In genomic region chr10:3787001-3787400, GRCh38 we compare ENCODE assay signal across 10 cellular contexts. TPM values are rescaled to one million over a fixed set of nuclear protein-coding genes. Genes with fewer than 3 reads are reported as not detected.
DNase-seq lines count a peak whose midpoint lies in the region; ATAC-seq and TF ChIP-seq lines count a peak whose summit lies in the region.
"Had no signal": no experiment of that assay in that cellular context is flagged by ENCODE, and none has a peak within 500 bp of the region (broad histone marks: within the 10 kb centered on the region; RNA-seq: fewer than 3 reads in every experiment).

No MANE protein-coding gene starts in this region.

- H3K9me3 ChIP-seq in DND-41 (ENCODE audit: insufficient read depth, low read length, severe bottlenecking), result no peaks in the 10 kb centered on the region
- no peaks in the 10 kb centered on the region for H3K9me3 ChIP-seq in SJSA1 (replicated peaks)
- no peaks in the 10 kb centered on the region for H3K9me3 ChIP-seq in esophagus squamous epithelium
- H3K9me3 ChIP-seq in psoas muscle, result peaks cover 6% of the 10 kb centered on the region
- H3K9me3 ChIP-seq in testis, result no peaks in the 10 kb centered on the region

- peaks cover 42% of the 10 kb centered on the region for H3K79me2 ChIP-seq in DND-41 (ENCODE audit: insufficient read depth, low read length)

- TF ChIP-seq CTCF in DND-41 (IDR thresholded peaks at IDR 0.05; ENCODE audit: borderline replicate concordance, extremely low read depth, low read length, poor library complexity, severe bottlenecking), result no peak
- no peak for TF ChIP-seq CTCF in esophagus squamous epithelium (IDR thresholded peaks at IDR 0.05)
- TF ChIP-seq CTCF in psoas muscle (IDR thresholded peaks at IDR 0.05), result no peak
- no peak for TF ChIP-seq CTCF in testis (IDR thresholded peaks at IDR 0.05)

- TF ChIP-seq POLR2A in esophagus squamous epithelium (IDR thresholded peaks at IDR 0.05), result no peak
- TF ChIP-seq POLR2A in testis (IDR thresholded peaks at IDR 0.05), result no peak

- no peak overlapping the region for H2AFZ ChIP-seq in DND-41 (ENCODE audit: low read depth, low read length)

- peak overlapping the region; percentile 97; the same call in 1 of the 2 replicates for H3K27ac ChIP-seq in DND-41 (ENCODE audit: low read length)
- H3K27ac ChIP-seq in SJSA1, result peak overlapping the region; percentile 100
- H3K27ac ChIP-seq in esophagus squamous epithelium, result peak overlapping the region; percentile 99 to 100 (median 100)
- peak overlapping the region; percentile 100 for H3K27ac ChIP-seq in psoas muscle
- H3K27ac ChIP-seq in testis, result peak overlapping the region in 1 of 2 donors; percentile 100

- no peak overlapping the region for H3K4me2 ChIP-seq in DND-41 (ENCODE audit: insufficient read depth, low read length)

- H3K4me1 ChIP-seq in DND-41 (ENCODE audit: insufficient read depth, low read length) (peaks cover 20% of the 10 kb centered on the region), SJSA1 (replicated peaks) (peaks cover 24% of the 10 kb centered on the region), esophagus squamous epithelium (peaks cover 0 to 14% (median 0%) of the 10 kb centered on the region in 3 donors), psoas muscle (no peaks in the 10 kb centered on the region), testis (peaks cover 10% of the 10 kb centered on the region)

- DNase-seq in DND-41, result no peak
- DNase-seq in SJSA1 (ENCODE audit: low read depth in 1 of 2, low spot score in 2 of 2), result no peak
- no peak for DNase-seq in esophagus squamous epithelium (lab: John Stamatoyannopoulos, UW)
- no peak for DNase-seq in psoas muscle
- DNase-seq in NCI-H82 treated with DMSO at 0.1 percent for 48 hours (lab: John Stamatoyannopoulos, UW; ENCODE audit: unreplicated experiment), result no peak
- no peak for DNase-seq in testis
- DNase-seq: activated CD4-positive, alpha-beta T cell treated with anti-CD3 and anti-CD28 coated beads, Interleukin-2, amount 50 U/mL, for 1 hour had no signal

- no peak overlapping the region for H3K4me3 ChIP-seq in DND-41 (ENCODE audit: low read depth in 1 of 2, low read length in 2 of 2)
- no peak overlapping the region for H3K4me3 ChIP-seq in SJSA1
- no peak overlapping the region for H3K4me3 ChIP-seq in esophagus squamous epithelium
- no peak overlapping the region for H3K4me3 ChIP-seq in psoas muscle
- H3K4me3 ChIP-seq in testis, result no peak overlapping the region

- ATAC-seq in DND-41 (ENCODE audit: insufficient read depth, low read depth) (no peak), psoas muscle (no peak), HG03139 (IDR thresholded peaks at IDR 0.05; ENCODE audit: unreplicated experiment) (no peak), HG02884 (IDR thresholded peaks at IDR 0.05; ENCODE audit: unreplicated experiment) (no peak)
- ATAC-seq: left ventricle myocardium superior had no signal

- intact Hi-C loops in esophagus squamous epithelium (cut with DNase I) (loop anchor here (10.0 kb wide), 1 partner anchor 322 kb away; no protein-coding TSS in a partner anchor), psoas muscle (cut with DNase I) (loop anchor here in 1 of 2 donors (2.0 to 10.0 kb wide), 3 partner anchors 16 to 978 kb away; no protein-coding TSS in a partner anchor), testis (cut with DNase I; ENCODE audit: low total_unique reads) (no loop called here)

- 76 to 89% methylated on average over 3 of the region's 3 CpGs for WGBS in esophagus squamous epithelium, 2 donors
- 92 to 98% (median 93%) methylated on average over 3 of the region's 3 CpGs for WGBS in psoas muscle, 3 donors
- WGBS in testis, 2 donors, result 65 to 67% methylated on average over 3 of the region's 3 CpGs

- H3K27me3 ChIP-seq in DND-41 (ENCODE audit: insufficient read depth, low read length, poor library complexity), result no peaks in the 10 kb centered on the region
- H3K27me3 ChIP-seq in SJSA1 (replicated peaks), result no peaks in the 10 kb centered on the region
- no peaks in the 10 kb centered on the region for H3K27me3 ChIP-seq in esophagus squamous epithelium
- no peaks in the 10 kb centered on the region for H3K27me3 ChIP-seq in psoas muscle (ENCODE audit: insufficient read depth in 3 of 3, low read length in 2 of 3)
- H3K27me3 ChIP-seq in testis, result no peaks in the 10 kb centered on the region

- H3K9ac ChIP-seq in DND-41 (ENCODE audit: low read depth, low read length), result no peak overlapping the region

- H4K20me1 ChIP-seq in DND-41 (ENCODE audit: insufficient read depth, low read length), result peaks cover 29% of the 10 kb centered on the region

- H3K36me3 ChIP-seq in DND-41 (ENCODE audit: insufficient read depth, low read length), result peaks cover 28% of the 10 kb centered on the region
- peaks cover 31% of the 10 kb centered on the region for H3K36me3 ChIP-seq in SJSA1
- peaks cover 0 to 1% (median 0%) of the 10 kb centered on the region in 3 donors for H3K36me3 ChIP-seq in esophagus squamous epithelium
- H3K36me3 ChIP-seq in psoas muscle (ENCODE audit: insufficient read depth in 1 of 2, low read depth in 1 of 2), result peaks cover 0 to 2% of the 10 kb centered on the region in 2 donors
- H3K36me3 ChIP-seq in testis (ENCODE audit: low read depth, missing control alignments), result no peaks in the 10 kb centered on the region

RNA-seq across cellular contexts. Expression of gene KLF6, which starts 2.0 kb away (rescaled TPM):
- 18.0 and 21.3 TPM in 2 replicates for total RNA-seq in SJSA1 (2014; rRNA removed; shearing (Covaris generic))
- total RNA-seq in esophagus squamous epithelium, result 10 to 100 TPM; 39.6 to 91.2 (median 74.2) TPM
- total RNA-seq in psoas muscle, result 100 to 1,000 TPM in 3 of 4 donors, 10 to 100 TPM in 1; 30.4 to 296 (median 173) TPM
- polyA plus RNA-seq in psoas muscle, result 100 to 1,000 TPM in 2 of 3 donors, 10 to 100 TPM in 1; 94.1 to 138 (median 109) TPM
- 10 to 100 TPM; 30.8 to 35.7 TPM for total RNA-seq in testis
- 41.5 TPM for polyA plus RNA-seq in testis (ENCODE audit: insufficient read depth, low read depth, low replicate concordance)
